ENCODE assay signal across 9 cellular contexts in the genomic region with DNA sequence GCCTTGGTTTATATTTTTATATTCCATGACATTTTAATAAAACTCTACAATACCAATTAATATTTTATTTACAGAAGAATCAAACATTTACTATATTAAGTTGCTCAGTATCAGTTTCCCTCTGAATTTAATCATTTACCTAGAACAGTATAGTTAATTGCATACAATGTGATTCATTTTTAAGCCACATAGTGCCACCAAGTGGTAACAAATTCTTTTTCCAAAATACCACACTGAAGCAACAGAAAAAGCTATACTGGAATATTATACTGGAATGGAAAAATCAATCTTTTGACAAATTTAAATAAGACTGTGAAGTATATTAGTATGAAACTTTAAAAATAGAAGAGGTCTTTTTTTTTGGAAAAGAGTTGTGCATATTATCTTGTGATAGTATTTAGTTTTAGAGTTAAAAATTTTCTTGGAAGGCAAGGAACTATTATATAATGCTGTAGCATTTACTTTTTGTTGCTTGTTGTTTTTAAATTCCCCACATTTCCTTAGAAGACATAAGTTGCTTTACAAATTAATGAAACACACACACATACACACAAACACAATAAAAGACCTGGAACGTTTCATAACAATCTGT. TPM values are rescaled to one million over a fixed set of nuclear protein-coding genes. Genes with fewer than 3 reads are reported as not detected.
A peak's percentile ranks its signal among the peaks of the same experiment; 100 is the strongest.
DNase-seq lines count a peak whose midpoint lies in the region; ATAC-seq and TF ChIP-seq lines count a peak whose summit lies in the region.
"Had no signal": no experiment of that assay in that cellular context is flagged by ENCODE, and none has a peak within 500 bp of the region (broad histone marks: within the 10 kb centered on the region; RNA-seq: fewer than 3 reads in every experiment).

No MANE protein-coding gene starts in this region.

- H3K27me3 ChIP-seq in cardiac muscle cell, result no peaks in the 10 kb centered on the region
- no peaks in the 10 kb centered on the region for H3K27me3 ChIP-seq in OCI-LY3 (ENCODE audit: low read depth, low read length)
- H3K27me3 ChIP-seq in upper lobe of right lung, result no peaks in the 10 kb centered on the region

- no peak overlapping the region for H3K9ac ChIP-seq in OCI-LY3 (ENCODE audit: low read length)

- no peak for ATAC-seq in left cardiac atrium
- ATAC-seq in upper lobe of right lung, result no peak
- ATAC-seq in omental fat pad (ENCODE audit: low FRiP score), result no peak
- no peak for ATAC-seq in GM18498 (IDR thresholded peaks at IDR 0.05; ENCODE audit: unreplicated experiment)

- H3K4me1 ChIP-seq in cardiac muscle cell (ENCODE audit: low read depth), result no peaks in the 10 kb centered on the region
- H3K4me1 ChIP-seq in OCI-LY3 (ENCODE audit: low read length), result no peaks in the 10 kb centered on the region
- peaks cover 4% of the 10 kb centered on the region for H3K4me1 ChIP-seq in upper lobe of right lung

- peak; percentile 40 for TF ChIP-seq CTCF in cardiac muscle cell (IDR thresholded peaks at IDR 0.05; ENCODE audit: low read depth, low read length)
- TF ChIP-seq CTCF in OCI-LY3 (IDR thresholded peaks at IDR 0.05; ENCODE audit: low read depth, low read length), result peak; percentile 50
- peak; percentile 40 for TF ChIP-seq CTCF in upper lobe of right lung (IDR thresholded peaks at IDR 0.05)
- no peak for TF ChIP-seq CTCF in omental fat pad (IDR thresholded peaks at IDR 0.05)

- H3K27ac ChIP-seq in cardiac muscle cell (peak overlapping the region; percentile 22), OCI-LY3 (ENCODE audit: low read length) (no peak overlapping the region), upper lobe of right lung (no peak overlapping the region)
- H3K27ac ChIP-seq: skin epidermis had no signal

- no peak overlapping the region for H2AFZ ChIP-seq in OCI-LY3 (ENCODE audit: low read depth, low read length)

- no peaks in the 10 kb centered on the region for H3K9me3 ChIP-seq in cardiac muscle cell (ENCODE audit: low read depth)
- no peaks in the 10 kb centered on the region for H3K9me3 ChIP-seq in OCI-LY3 (ENCODE audit: insufficient read depth, low read length)
- H3K9me3 ChIP-seq in upper lobe of right lung, result no peaks in the 10 kb centered on the region

- H3K4me3 ChIP-seq in cardiac muscle cell (no peak overlapping the region), OCI-LY3 (ENCODE audit: low read length) (no peak overlapping the region), upper lobe of right lung (no peak overlapping the region)
- H3K4me3 ChIP-seq: skin epidermis had no signal

- peaks cover 55% of the 10 kb centered on the region for H3K79me2 ChIP-seq in OCI-LY3 (ENCODE audit: low read length)

- DNase-seq in cardiac muscle cell (ENCODE audit: low read depth in 1 of 2, low spot score in 1 of 2) (peak; percentile 3 to 40), left cardiac atrium (no peak), fibroblast of gingiva (ENCODE audit: low read depth) (peak; percentile 6), upper lobe of right lung (no peak), activated gamma-delta T cell treated with Interleukin-2 at 50 U/mL for 16 hours (no peak), omental fat pad (ENCODE audit: low spot score) (no peak)

- intact Hi-C loops in left cardiac atrium (cut with DNase I) (loop anchor here in 1 of 2 donors (5.0 kb wide), 1 partner anchor 242 kb away; no protein-coding TSS in a partner anchor), upper lobe of right lung (cut with DNase I) (no loop called here)

- H3K36me3 ChIP-seq in cardiac muscle cell (no peaks in the 10 kb centered on the region), OCI-LY3 (replicated peaks; ENCODE audit: low read depth, low read length) (peaks cover 4% of the 10 kb centered on the region), upper lobe of right lung (no peaks in the 10 kb centered on the region)

- no peak overlapping the region for H3K4me2 ChIP-seq in OCI-LY3 (ENCODE audit: low read length)

- peaks cover 44% of the 10 kb centered on the region for H4K20me1 ChIP-seq in OCI-LY3 (ENCODE audit: insufficient read depth, low read length)

RNA-seq across cellular contexts. Expression of a gene that starts 57.3 kb away (rescaled TPM):
- total RNA-seq in cardiac muscle cell, result 37.3 and 43.6 TPM in 2 replicates
- polyA plus RNA-seq in cardiac muscle cell, result 37.9 and 55.7 TPM in 2 replicates
- 10 to 100 TPM; 29.1 to 41.3 TPM for total RNA-seq in left cardiac atrium
- 51.9 TPM for total RNA-seq in upper lobe of right lung
- total RNA-seq in omental fat pad, result 10 to 100 TPM; 37.9 to 67.0 (median 50.4) TPM

Comparison
In these comparisons a context has a peak if more than half of its experiments do, and no peak if none do; other contexts are left out.
1. DNase-seq: peak in cardiac muscle cell (2 of 2) and fibroblast of gingiva (single experiment); none in left cardiac atrium (single experiment), upper lobe of right lung (single experiment), activated gamma-delta T cell treated with Interleukin-2 at 50 U/mL for 16 hours (single experiment) and omental fat pad (single experiment).
2. CTCF ChIP-seq: peak in cardiac muscle cell (single experiment), OCI-LY3 (single experiment) and upper lobe of right lung (single experiment); none in omental fat pad (0 of 3).